In genomic region chr1:176994926-176995596, GRCh38 we compare ENCODE assay signal across 22 cellular contexts.
"Had no signal": no experiment of that assay in that cellular context is flagged by ENCODE, and none has a peak within 500 bp of the region (broad histone marks: within the 10 kb centered on the region; RNA-seq: fewer than 3 reads in every experiment).

No MANE protein-coding gene starts in this region.

- H3K4me3 ChIP-seq: ascending aorta, breast epithelium, gastrocnemius medialis, heart right ventricle, thyroid gland had no signal

- H3K4me1 ChIP-seq: ascending aorta, breast epithelium, gastrocnemius medialis, heart right ventricle, thyroid gland had no signal

- H3K27me3 ChIP-seq: ascending aorta, breast epithelium, gastrocnemius medialis, thyroid gland had no signal

- ATAC-seq: activated CD4-positive, alpha-beta T cell treated with anti-CD3 and anti-CD28 coated beads for 36 hours; gastrocnemius medialis; heart right ventricle; left cardiac atrium; natural killer cell treated with Interleukin-12 subunit alpha and Interleukin-12 subunit beta and Interleukin-15 and Interleukin-18, amount 100 ng/mL, for 72 hours had no signal

- DNase-seq: activated CD4-positive, alpha-beta T cell treated with anti-CD3 and anti-CD28 coated beads for 36 hours; activated CD4-positive, alpha-beta T cell treated with anti-CD3 and anti-CD28 coated beads, Interleukin-2, amount 50 U/mL, for 48 hours; activated gamma-delta T cell; cerebellar nuclear complex; effector CD8-positive, alpha-beta T cell; gastrocnemius medialis; heart right ventricle; immature natural killer cell; left cardiac atrium; nucleus accumbens; posterior cingulate gyrus; stimulated activated CD4-positive, alpha-beta T cell treated with anti-CD3 and anti-CD28 coated beads, Interleukin-12 subunit alpha, Interleukin-12 subunit beta, amount 100 ng/mL, for 4 hours; stimulated activated CD4-positive, alpha-beta T cell treated with anti-CD3 and anti-CD28 coated beads, Interleukin-1b, Interleukin-23, amount 100 ng/mL, for 48 hours; stimulated activated naive CD4-positive, alpha-beta T cell treated with Interleukin-2 at 50 U/mL for 16 hours; SW 1271; thyroid gland had no signal

- H3K27me3 Mint-ChIP-seq: activated CD4-positive, alpha-beta T cell treated with anti-CD3 and anti-CD28 coated beads for 36 hours; dendritic cell treated with granulocyte-macrophage colony-stimulating factor and Interleukin-4, amounts not matched to agents 40 ng/mL and 50 ng/mL, for 4 days; natural killer cell treated with Interleukin-12 subunit alpha and Interleukin-12 subunit beta and Interleukin-15 and Interleukin-18, amount 100 ng/mL, for 72 hours had no signal

- H3K4me3 Mint-ChIP-seq: activated CD4-positive, alpha-beta T cell treated with anti-CD3 and anti-CD28 coated beads for 36 hours; activated naive CD4-positive, alpha-beta T cell treated with anti-CD3 and anti-CD28 coated beads, Interleukin-2, amount 50 U/mL, for 24 hours; dendritic cell treated with granulocyte-macrophage colony-stimulating factor and Interleukin-4, amounts not matched to agents 40 ng/mL and 50 ng/mL, for 4 days; immature natural killer cell; natural killer cell treated with Interleukin-12 subunit alpha and Interleukin-12 subunit beta and Interleukin-15 and Interleukin-18, amount 100 ng/mL, for 72 hours; T-helper 2 cell treated with Interferon-gamma antibody and Interleukin-4, amounts not matched to agents 5 μg/mL and 100 μg/mL, for 36 hours had no signal

- H3K9me3 Mint-ChIP-seq: dendritic cell treated with granulocyte-macrophage colony-stimulating factor and Interleukin-4, amounts not matched to agents 40 ng/mL and 50 ng/mL, for 4 days; T-helper 2 cell treated with Interferon-gamma antibody and Interleukin-4, amounts not matched to agents 5 μg/mL and 100 μg/mL, for 36 hours had no signal

- H3K27ac Mint-ChIP-seq: activated CD4-positive, alpha-beta T cell treated with anti-CD3 and anti-CD28 coated beads for 36 hours; activated naive CD4-positive, alpha-beta T cell treated with anti-CD3 and anti-CD28 coated beads, Interleukin-2, amount 50 U/mL, for 24 hours; dendritic cell treated with granulocyte-macrophage colony-stimulating factor and Interleukin-4, amounts not matched to agents 40 ng/mL and 50 ng/mL, for 4 days; immature natural killer cell; natural killer cell treated with Interleukin-12 subunit alpha and Interleukin-12 subunit beta and Interleukin-15 and Interleukin-18, amount 100 ng/mL, for 72 hours; T-helper 2 cell treated with Interferon-gamma antibody and Interleukin-4, amounts not matched to agents 5 μg/mL and 100 μg/mL, for 36 hours had no signal

- H3K36me3 Mint-ChIP-seq: activated naive CD4-positive, alpha-beta T cell treated with anti-CD3 and anti-CD28 coated beads, Interleukin-2, amount 50 U/mL, for 24 hours; immature natural killer cell; natural killer cell treated with Interleukin-12 subunit alpha and Interleukin-12 subunit beta and Interleukin-15 and Interleukin-18, amount 100 ng/mL, for 72 hours had no signal

- H3K9me3 ChIP-seq: ascending aorta, breast epithelium, gastrocnemius medialis, heart right ventricle, thyroid gland had no signal

- H3K36me3 ChIP-seq: ascending aorta, breast epithelium, gastrocnemius medialis, heart right ventricle, thyroid gland had no signal

- H3K27ac ChIP-seq: ascending aorta, breast epithelium, gastrocnemius medialis, heart right ventricle, thyroid gland had no signal

- H3K4me1 Mint-ChIP-seq: activated CD4-positive, alpha-beta T cell treated with anti-CD3 and anti-CD28 coated beads for 36 hours; activated naive CD4-positive, alpha-beta T cell treated with anti-CD3 and anti-CD28 coated beads, Interleukin-2, amount 50 U/mL, for 24 hours; immature natural killer cell had no signal
